In genomic region chr12:132036063-132036683, GRCh38 we compare ENCODE assay signal across 30 cellular contexts.
"Had no signal": no experiment of that assay in that cellular context is flagged by ENCODE, and none has a peak within 500 bp of the region (broad histone marks: within the 10 kb centered on the region; RNA-seq: fewer than 3 reads in every experiment).

No MANE protein-coding gene starts in this region.

- H3K9me3 Mint-ChIP-seq: activated CD4-positive, alpha-beta memory T cell treated with anti-CD3 and anti-CD28 coated beads, Interleukin-2, amount 10 ng/mL, durations not matched to agents 7 days and 5 days; activated CD4-positive, alpha-beta T cell treated with anti-CD3 and anti-CD28 coated beads, Interleukin-2, amount 10 ng/mL, durations not matched to agents 7 days and 5 days; activated naive CD4-positive, alpha-beta T cell treated with anti-CD3 and anti-CD28 coated beads for 36 hours; activated naive CD4-positive, alpha-beta T cell treated with anti-CD3 and anti-CD28 coated beads, Interleukin-2, amount 50 U/mL, for 24 hours; activated naive CD8-positive, alpha-beta T cell treated with anti-CD3 and anti-CD28 coated beads for 36 hours; activated naive CD8-positive, alpha-beta T cell treated with anti-CD3 and anti-CD28 coated beads, Interleukin-2, amount 50 U/mL, for 24 hours; activated T-cell treated with anti-CD3 and anti-CD28 coated beads, Interleukin-2, amount 50 U/mL, for 24 hours; activated T-cell treated with anti-CD3 and anti-CD28 coated beads, Interleukin-2, amount 50 U/mL, for 72 hours; T-helper 2 cell treated with Interferon-gamma antibody and Interleukin-4, amounts not matched to agents 5 μg/mL and 100 μg/mL, for 36 hours had no signal

- FAIRE-seq: endometrium, frontal cortex had no signal

- H3K4me3 ChIP-seq: adrenal gland, body of pancreas, colonic mucosa had no signal

- ATAC-seq: activated naive CD8-positive, alpha-beta T cell treated with anti-CD3 and anti-CD28 coated beads, Interleukin-2, amount 50 U/mL, for 24 hours; activated T-cell treated with anti-CD3 and anti-CD28 coated beads, Interleukin-2, amount 50 U/mL, for 72 hours; body of pancreas; esophagus mucosa; T-helper 17 cell had no signal

- H3K9me3 ChIP-seq: adrenal gland, body of pancreas, colonic mucosa had no signal

- H3K27ac Mint-ChIP-seq: activated CD4-positive, alpha-beta memory T cell treated with anti-CD3 and anti-CD28 coated beads, Interleukin-2, amount 10 ng/mL, durations not matched to agents 7 days and 5 days; activated CD4-positive, alpha-beta T cell treated with anti-CD3 and anti-CD28 coated beads, Interleukin-2, amount 10 ng/mL, durations not matched to agents 7 days and 5 days; activated naive CD4-positive, alpha-beta T cell treated with anti-CD3 and anti-CD28 coated beads for 36 hours; activated naive CD4-positive, alpha-beta T cell treated with anti-CD3 and anti-CD28 coated beads, Interleukin-2, amount 50 U/mL, for 24 hours; activated naive CD8-positive, alpha-beta T cell treated with anti-CD3 and anti-CD28 coated beads for 36 hours; activated naive CD8-positive, alpha-beta T cell treated with anti-CD3 and anti-CD28 coated beads, Interleukin-2, amount 50 U/mL, for 24 hours; activated T-cell treated with anti-CD3 and anti-CD28 coated beads, Interleukin-2, amount 50 U/mL, for 24 hours; T-helper 17 cell had no signal

- H3K27me3 Mint-ChIP-seq: activated CD4-positive, alpha-beta memory T cell treated with anti-CD3 and anti-CD28 coated beads, Interleukin-2, amount 10 ng/mL, durations not matched to agents 7 days and 5 days; activated CD4-positive, alpha-beta T cell treated with anti-CD3 and anti-CD28 coated beads, Interleukin-2, amount 10 ng/mL, durations not matched to agents 7 days and 5 days; activated naive CD4-positive, alpha-beta T cell treated with anti-CD3 and anti-CD28 coated beads, Interleukin-2, amount 50 U/mL, for 24 hours; activated naive CD8-positive, alpha-beta T cell treated with anti-CD3 and anti-CD28 coated beads for 36 hours; activated naive CD8-positive, alpha-beta T cell treated with anti-CD3 and anti-CD28 coated beads, Interleukin-2, amount 50 U/mL, for 24 hours; activated T-cell treated with anti-CD3 and anti-CD28 coated beads, Interleukin-2, amount 50 U/mL, for 24 hours; T-helper 17 cell had no signal

- H3K4me1 ChIP-seq: adrenal gland, body of pancreas, colonic mucosa had no signal

- H3K4me3 Mint-ChIP-seq: activated CD4-positive, alpha-beta memory T cell treated with anti-CD3 and anti-CD28 coated beads, Interleukin-2, amount 10 ng/mL, durations not matched to agents 7 days and 5 days; activated CD4-positive, alpha-beta T cell treated with anti-CD3 and anti-CD28 coated beads, Interleukin-2, amount 10 ng/mL, durations not matched to agents 7 days and 5 days; activated naive CD4-positive, alpha-beta T cell treated with anti-CD3 and anti-CD28 coated beads for 36 hours; activated naive CD4-positive, alpha-beta T cell treated with anti-CD3 and anti-CD28 coated beads, Interleukin-2, amount 50 U/mL, for 24 hours; activated naive CD8-positive, alpha-beta T cell treated with anti-CD3 and anti-CD28 coated beads for 36 hours; activated naive CD8-positive, alpha-beta T cell treated with anti-CD3 and anti-CD28 coated beads, Interleukin-2, amount 50 U/mL, for 24 hours; activated T-cell treated with anti-CD3 and anti-CD28 coated beads, Interleukin-2, amount 50 U/mL, for 24 hours; activated T-cell treated with anti-CD3 and anti-CD28 coated beads, Interleukin-2, amount 50 U/mL, for 72 hours; T-helper 2 cell treated with Interferon-gamma antibody and Interleukin-4, amounts not matched to agents 5 μg/mL and 100 μg/mL, for 36 hours had no signal

- H3K27ac ChIP-seq: adrenal gland, body of pancreas, colonic mucosa had no signal

- H3K4me1 Mint-ChIP-seq: activated CD4-positive, alpha-beta memory T cell treated with anti-CD3 and anti-CD28 coated beads, Interleukin-2, amount 10 ng/mL, durations not matched to agents 7 days and 5 days; activated CD4-positive, alpha-beta T cell treated with anti-CD3 and anti-CD28 coated beads, Interleukin-2, amount 10 ng/mL, durations not matched to agents 7 days and 5 days; activated naive CD4-positive, alpha-beta T cell treated with anti-CD3 and anti-CD28 coated beads, Interleukin-2, amount 50 U/mL, for 24 hours; activated naive CD8-positive, alpha-beta T cell treated with anti-CD3 and anti-CD28 coated beads for 36 hours; activated naive CD8-positive, alpha-beta T cell treated with anti-CD3 and anti-CD28 coated beads, Interleukin-2, amount 50 U/mL, for 24 hours had no signal

- H3K27me3 ChIP-seq: adrenal gland, body of pancreas, colonic mucosa had no signal

- DNase-seq: activated CD4-positive, alpha-beta memory T cell treated with anti-CD3 and anti-CD28 coated beads, Interleukin-2, amount 10 ng/mL, durations not matched to agents 7 days and 5 days; activated CD4-positive, alpha-beta T cell treated with anti-CD3 and anti-CD28 coated beads for 1 hour; activated CD4-positive, alpha-beta T cell treated with anti-CD3 and anti-CD28 coated beads for 4 hours; activated CD4-positive, alpha-beta T cell treated with anti-CD3 and anti-CD28 coated beads, Interleukin-2, amount 10 ng/mL, durations not matched to agents 7 days and 5 days; activated CD4-positive, alpha-beta T cell treated with anti-CD3 and anti-CD28 coated beads, Interleukin-2, amount 50 U/mL, for 4 hours; activated CD8-positive, alpha-beta memory T cell treated with anti-CD3 and anti-CD28 coated beads, Interleukin-2, amount 50 U/mL, for 48 hours; activated naive CD4-positive, alpha-beta T cell treated with anti-CD3 and anti-CD28 coated beads for 36 hours; activated naive CD8-positive, alpha-beta T cell treated with anti-CD3 and anti-CD28 coated beads for 36 hours; activated naive CD8-positive, alpha-beta T cell treated with anti-CD3 and anti-CD28 coated beads, Interleukin-2, amount 50 U/mL, for 24 hours; activated T-cell treated with anti-CD3 and anti-CD28 coated beads for 4 hours; activated T-cell treated with anti-CD3 and anti-CD28 coated beads, Interleukin-2, amount 50 U/mL, for 24 hours; activated T-cell treated with anti-CD3 and anti-CD28 coated beads, Interleukin-2, amount 50 U/mL, for 72 hours; adrenal gland; amygdala; aorta; body of pancreas; central memory CD4-positive, alpha-beta T cell; cerebellar nuclear complex; colonic mucosa; effector CD8-positive, alpha-beta T cell; foreskin fibroblast; head of caudate nucleus; T-helper 1 cell; T-helper 17 cell; T1000 had no signal
